ENCODE assay signal across 29 cellular contexts in genomic region chr20:8858181-8858794, GRCh38.
DNase-seq lines count a peak whose midpoint lies in the region; ATAC-seq and TF ChIP-seq lines count a peak whose summit lies in the region.
"Had no signal": no experiment of that assay in that cellular context is flagged by ENCODE, and none has a peak within 500 bp of the region (broad histone marks: within the 10 kb centered on the region; RNA-seq: fewer than 3 reads in every experiment).

No MANE protein-coding gene starts in this region.

- no peaks in the 10 kb centered on the region for H3K9me3 ChIP-seq in liver (ENCODE audit: control insufficient read depth in 4 of 4, low read length in 3 of 4)
- H3K9me3 ChIP-seq: breast epithelium, left lung, prostate gland, suprapubic skin had no signal

- H3K9ac ChIP-seq in liver (ENCODE audit: low read depth in 1 of 2, low read length in 2 of 2): no peak overlapping the region

- WGBS in liver: 51% methylated on average over 4 of the region's 4 CpGs

- no peaks in the 10 kb centered on the region for H3K27me3 ChIP-seq in liver (ENCODE audit: control insufficient read depth in 4 of 4, insufficient read depth in 4 of 4, low read length in 3 of 4)
- H3K27me3 ChIP-seq: breast epithelium, left lung, suprapubic skin had no signal

- TF ChIP-seq RAD21 in liver (IDR thresholded peaks at IDR 0.05): no peak

- intact Hi-C loops in activated CD4-positive, alpha-beta T cell treated with anti-CD3 and anti-CD28 coated beads for 36 hours (cut with DNase I, micrococcal nuclease): loop anchor here in 1 of 2 experiments (10.0 kb wide), 1 partner anchor 537 kb away; no protein-coding TSS in a partner anchor

- H3K36me3 ChIP-seq in liver (ENCODE audit: control insufficient read depth in 4 of 4, insufficient read depth in 3 of 4, low read depth in 1 of 4, low read length in 3 of 4): no peaks in the 10 kb centered on the region
- H3K36me3 ChIP-seq: breast epithelium, left lung, prostate gland, suprapubic skin had no signal

- DNase-seq in DMS 273 (lab: John Stamatoyannopoulos, UW; ENCODE audit: unreplicated experiment) (peak; percentile 63), DMS 273 treated with DMSO at 0.1 percent for 48 hours (lab: John Stamatoyannopoulos, UW) (no peak), RPMI7951 (ENCODE audit: low read depth) (peak; percentile 21), fibroblast of gingiva (ENCODE audit: low read depth) (peak; percentile 81)
- no peak for DNase-seq in activated CD4-positive, alpha-beta T cell treated with anti-CD3 and anti-CD28 coated beads for 36 hours
- DNase-seq: activated CD4-positive, alpha-beta T cell treated with anti-CD3 and anti-CD28 coated beads, Interleukin-2, amount 10 ng/mL, durations not matched to agents 7 days and 5 days; activated naive CD4-positive, alpha-beta T cell treated with Interleukin-2 at 50 U/mL for 16 hours; activated T-cell treated with anti-CD3 and anti-CD28 coated beads, Interleukin-2, amount 50 U/mL, for 48 hours; amniotic stem cell; CD4-positive, CD25-positive, alpha-beta regulatory T cell; effector memory CD4-positive, alpha-beta T cell; hippocampal formation; left lung; midbrain; naive thymus-derived CD4-positive, alpha-beta T cell; NCI-H1092 treated with DMSO at 0.1 percent for 48 hours; NCI-H187 treated with DMSO at 0.1 percent for 48 hours; nucleus accumbens; SHP77 treated with DMSO at 0.1 percent for 48 hours; stimulated activated naive B cell treated with anti-CD40 and anti-IgM and Interleukin-4, amounts not matched to agents 10 μg/mL and 1 μg/mL and 100 μg/mL, for 72 hours had no signal

- POLR2A ChIA-PET in activated CD4-positive, alpha-beta T cell treated with anti-CD3 and anti-CD28 coated beads for 36 hours (lab: Charles Lee): no interaction called here

- no peak overlapping the region for H3K4me3 ChIP-seq in liver (ENCODE audit: low read depth in 1 of 3, low read length in 3 of 3)
- H3K4me3 ChIP-seq: breast epithelium, coronary artery, GM23338, left lung, prostate gland, suprapubic skin had no signal

- CTCF ChIA-PET in activated CD4-positive, alpha-beta T cell treated with anti-CD3 and anti-CD28 coated beads for 36 hours (lab: Charles Lee): no interaction called here

- no peaks in the 10 kb centered on the region for H3K36me3 Mint-ChIP-seq in activated CD4-positive, alpha-beta T cell treated with anti-CD3 and anti-CD28 coated beads for 36 hours (ENCODE audit: low read depth)
- H3K36me3 Mint-ChIP-seq: CD4-positive, CD25-positive, alpha-beta regulatory T cell; naive thymus-derived CD4-positive, alpha-beta T cell; stimulated activated naive B cell treated with anti-CD40 and anti-IgM and Interleukin-4, amounts not matched to agents 10 μg/mL and 1 μg/mL and 100 μg/mL, for 72 hours had no signal

- H3K4me1 Mint-ChIP-seq in activated CD4-positive, alpha-beta T cell treated with anti-CD3 and anti-CD28 coated beads for 36 hours: no peaks in the 10 kb centered on the region
- H3K4me1 Mint-ChIP-seq: activated CD4-positive, alpha-beta T cell treated with anti-CD3 and anti-CD28 coated beads, Interleukin-2, amount 10 ng/mL, durations not matched to agents 7 days and 5 days; CD4-positive, CD25-positive, alpha-beta regulatory T cell; naive thymus-derived CD4-positive, alpha-beta T cell; stimulated activated naive B cell treated with anti-CD40 and anti-IgM and Interleukin-4, amounts not matched to agents 10 μg/mL and 1 μg/mL and 100 μg/mL, for 72 hours had no signal

- H3K4me1 ChIP-seq in liver (ENCODE audit: control insufficient read depth in 4 of 4, insufficient read depth in 4 of 4, low read length in 3 of 4): peaks cover 0 to 6% (median 0%) of the 10 kb centered on the region in 4 donors
- H3K4me1 ChIP-seq: breast epithelium, prostate gland had no signal

- no peak overlapping the region for H3K27ac ChIP-seq in liver (ENCODE audit: low read depth in 1 of 2, low read length in 2 of 2)
- H3K27ac ChIP-seq: 22Rv1, breast epithelium, left lung, prostate gland, suprapubic skin had no signal

- ATAC-seq in HG02798 (IDR thresholded peaks at IDR 0.05; ENCODE audit: poor library complexity, unreplicated experiment) (no peak), HG02885 (IDR thresholded peaks at IDR 0.05; ENCODE audit: poor library complexity, unreplicated experiment) (no peak)
- ATAC-seq in activated CD4-positive, alpha-beta T cell treated with anti-CD3 and anti-CD28 coated beads for 36 hours: no peak
- ATAC-seq: GM23338; left lung; naive thymus-derived CD4-positive, alpha-beta T cell; stimulated activated naive B cell treated with anti-CD40 and anti-IgM and Interleukin-4, amounts not matched to agents 10 μg/mL and 1 μg/mL and 100 μg/mL, for 72 hours had no signal

- no peak overlapping the region for H3K27ac Mint-ChIP-seq in activated CD4-positive, alpha-beta T cell treated with anti-CD3 and anti-CD28 coated beads for 36 hours
- H3K27ac Mint-ChIP-seq: activated CD4-positive, alpha-beta T cell treated with anti-CD3 and anti-CD28 coated beads, Interleukin-2, amount 10 ng/mL, durations not matched to agents 7 days and 5 days; CD4-positive, CD25-positive, alpha-beta regulatory T cell; GM23338; naive thymus-derived CD4-positive, alpha-beta T cell; stimulated activated naive B cell treated with anti-CD40 and anti-IgM and Interleukin-4, amounts not matched to agents 10 μg/mL and 1 μg/mL and 100 μg/mL, for 72 hours had no signal

- H3K27me3 Mint-ChIP-seq in activated CD4-positive, alpha-beta T cell treated with anti-CD3 and anti-CD28 coated beads for 36 hours: no peaks in the 10 kb centered on the region
- H3K27me3 Mint-ChIP-seq: activated CD4-positive, alpha-beta T cell treated with anti-CD3 and anti-CD28 coated beads, Interleukin-2, amount 10 ng/mL, durations not matched to agents 7 days and 5 days; CD4-positive, CD25-positive, alpha-beta regulatory T cell; naive thymus-derived CD4-positive, alpha-beta T cell; stimulated activated naive B cell treated with anti-CD40 and anti-IgM and Interleukin-4, amounts not matched to agents 10 μg/mL and 1 μg/mL and 100 μg/mL, for 72 hours had no signal

- no peak overlapping the region for H3K4me3 Mint-ChIP-seq in activated CD4-positive, alpha-beta T cell treated with anti-CD3 and anti-CD28 coated beads for 36 hours
- H3K4me3 Mint-ChIP-seq: activated CD4-positive, alpha-beta T cell treated with anti-CD3 and anti-CD28 coated beads, Interleukin-2, amount 10 ng/mL, durations not matched to agents 7 days and 5 days; CD4-positive, CD25-positive, alpha-beta regulatory T cell; GM23338; naive thymus-derived CD4-positive, alpha-beta T cell; stimulated activated naive B cell treated with anti-CD40 and anti-IgM and Interleukin-4, amounts not matched to agents 10 μg/mL and 1 μg/mL and 100 μg/mL, for 72 hours had no signal

- TF ChIP-seq CTCF in liver (IDR thresholded peaks at IDR 0.05; ENCODE audit: low read depth, low read length, missing input control): no peak

- no peaks in the 10 kb centered on the region for H3K9me3 Mint-ChIP-seq in activated CD4-positive, alpha-beta T cell treated with anti-CD3 and anti-CD28 coated beads for 36 hours (ENCODE audit: low read depth)
- H3K9me3 Mint-ChIP-seq: CD4-positive, CD25-positive, alpha-beta regulatory T cell had no signal

TF ChIP-seq in liver, 16 proteins besides CTCF, POLR2A, EP300 and RAD21:
- TF ChIP-seq RXRA (IDR thresholded peaks at IDR 0.05): peak; percentile 54 to 72
- no peak for TF ChIP-seq TAF1 (conservative IDR thresholded peaks at IDR 0.05)
- peak; percentile 78 for TF ChIP-seq NR2F2 (IDR thresholded peaks at IDR 0.05)

Comparison
In these comparisons a context has a peak if more than half of its experiments do, and no peak if none do; other contexts are left out.
1. DNase-seq: peak in DMS 273 (single experiment), RPMI7951 (single experiment) and fibroblast of gingiva (single experiment); none in DMS 273 treated with DMSO at 0.1 percent for 48 hours (single experiment) and activated CD4-positive, alpha-beta T cell treated with anti-CD3 and anti-CD28 coated beads for 36 hours (single experiment).